Comparison of ENCODE assay signal across 1 cellular context in genomic region chr19:44723952-44724319, GRCh38.
TF ChIP-seq lines count a peak whose summit lies in the region.

No MANE protein-coding gene starts in this region.

TF ChIP-seq in GM12878, 131 proteins besides CTCF, POLR2A, EP300 and RAD21 (continues in another document):
- peak; percentile 42 for TF ChIP-seq MEF2B (IDR thresholded peaks at IDR 0.05; ENCODE audit: partially characterized antibody, poor library complexity, severe bottlenecking)
- peak; percentile 22; the same call in 1 of the 2 replicates for TF ChIP-seq ZNF24 (IDR thresholded peaks at IDR 0.05)
- TF ChIP-seq CBFB (IDR thresholded peaks at IDR 0.05; ENCODE audit: low read depth), result 0 out of 2 replicates have a peak, but pooled peaks have one; percentile 24
- TF ChIP-seq BHLHE40 (IDR thresholded peaks at IDR 0.05; ENCODE audit: borderline replicate concordance in 1 of 2, low read depth in 2 of 2, low read length in 1 of 2), result peak; percentile 24 to 40; a peak in 2 of 4 replicates
- peak; percentile 82; the same call in 1 of the 2 replicates for TF ChIP-seq IKZF1 (conservative IDR thresholded peaks at IDR 0.05)
- TF ChIP-seq RELB (IDR thresholded peaks at IDR 0.05; ENCODE audit: low read depth), result 0 out of 2 replicates have a peak, but pooled peaks have one; percentile 36
- peak; percentile 65 for TF ChIP-seq YY1 (IDR thresholded peaks at IDR 0.05; ENCODE audit: low read depth, low read length)
- peak in 1 of 2 experiments; percentile 49; a peak in 1 of 4 replicates for TF ChIP-seq IKZF2 (IDR thresholded peaks at IDR 0.05)
- TF ChIP-seq MLLT1 (IDR thresholded peaks at IDR 0.05), result no peak
- TF ChIP-seq, protein P1, sequence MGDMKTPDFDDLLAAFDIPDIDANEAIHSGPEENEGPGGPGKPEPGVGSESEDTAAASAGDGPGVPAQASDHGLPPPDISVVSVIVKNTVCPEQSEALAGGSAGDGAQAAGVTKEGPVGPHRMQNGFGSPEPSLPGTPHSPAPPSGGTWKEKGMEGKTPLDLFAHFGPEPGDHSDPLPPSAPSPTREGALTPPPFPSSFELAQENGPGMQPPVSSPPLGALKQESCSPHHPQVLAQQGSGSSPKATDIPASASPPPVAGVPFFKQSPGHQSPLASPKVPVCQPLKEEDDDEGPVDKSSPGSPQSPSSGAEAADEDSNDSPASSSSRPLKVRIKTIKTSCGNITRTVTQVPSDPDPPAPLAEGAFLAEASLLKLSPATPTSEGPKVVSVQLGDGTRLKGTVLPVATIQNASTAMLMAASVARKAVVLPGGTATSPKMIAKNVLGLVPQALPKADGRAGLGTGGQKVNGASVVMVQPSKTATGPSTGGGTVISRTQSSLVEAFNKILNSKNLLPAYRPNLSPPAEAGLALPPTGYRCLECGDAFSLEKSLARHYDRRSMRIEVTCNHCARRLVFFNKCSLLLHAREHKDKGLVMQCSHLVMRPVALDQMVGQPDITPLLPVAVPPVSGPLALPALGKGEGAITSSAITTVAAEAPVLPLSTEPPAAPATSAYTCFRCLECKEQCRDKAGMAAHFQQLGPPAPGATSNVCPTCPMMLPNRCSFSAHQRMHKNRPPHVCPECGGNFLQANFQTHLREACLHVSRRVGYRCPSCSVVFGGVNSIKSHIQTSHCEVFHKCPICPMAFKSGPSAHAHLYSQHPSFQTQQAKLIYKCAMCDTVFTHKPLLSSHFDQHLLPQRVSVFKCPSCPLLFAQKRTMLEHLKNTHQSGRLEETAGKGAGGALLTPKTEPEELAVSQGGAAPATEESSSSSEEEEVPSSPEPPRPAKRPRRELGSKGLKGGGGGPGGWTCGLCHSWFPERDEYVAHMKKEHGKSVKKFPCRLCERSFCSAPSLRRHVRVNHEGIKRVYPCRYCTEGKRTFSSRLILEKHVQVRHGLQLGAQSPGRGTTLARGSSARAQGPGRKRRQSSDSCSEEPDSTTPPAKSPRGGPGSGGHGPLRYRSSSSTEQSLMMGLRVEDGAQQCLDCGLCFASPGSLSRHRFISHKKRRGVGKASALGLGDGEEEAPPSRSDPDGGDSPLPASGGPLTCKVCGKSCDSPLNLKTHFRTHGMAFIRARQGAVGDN (IDR thresholded peaks at IDR 0.05), result peak; percentile 56; the same call in 1 of the 2 replicates
- no peak; the same call in 1 of the 2 replicates for TF ChIP-seq ZNF217 (IDR thresholded peaks at IDR 0.05)
- peak; percentile 75; the same call in 1 of the 2 replicates for TF ChIP-seq STAT1 (conservative IDR thresholded peaks at IDR 0.05)
- peak; percentile 48 for TF ChIP-seq SMARCA5 (IDR thresholded peaks at IDR 0.05)
- peak; percentile 54; the same call in 1 of the 2 replicates for TF ChIP-seq GATAD2B (conservative IDR thresholded peaks at IDR 0.05; ENCODE audit: low read depth)
- TF ChIP-seq ZNF592 (IDR thresholded peaks at IDR 0.05), result peak; percentile 66; the same call in 1 of the 2 replicates
- no peak for TF ChIP-seq ATF2 (IDR thresholded peaks at IDR 0.05; ENCODE audit: low read length)
- TF ChIP-seq RUNX3 (IDR thresholded peaks at IDR 0.05; ENCODE audit: low read length), result peak; percentile 37
- TF ChIP-seq, protein P2, sequence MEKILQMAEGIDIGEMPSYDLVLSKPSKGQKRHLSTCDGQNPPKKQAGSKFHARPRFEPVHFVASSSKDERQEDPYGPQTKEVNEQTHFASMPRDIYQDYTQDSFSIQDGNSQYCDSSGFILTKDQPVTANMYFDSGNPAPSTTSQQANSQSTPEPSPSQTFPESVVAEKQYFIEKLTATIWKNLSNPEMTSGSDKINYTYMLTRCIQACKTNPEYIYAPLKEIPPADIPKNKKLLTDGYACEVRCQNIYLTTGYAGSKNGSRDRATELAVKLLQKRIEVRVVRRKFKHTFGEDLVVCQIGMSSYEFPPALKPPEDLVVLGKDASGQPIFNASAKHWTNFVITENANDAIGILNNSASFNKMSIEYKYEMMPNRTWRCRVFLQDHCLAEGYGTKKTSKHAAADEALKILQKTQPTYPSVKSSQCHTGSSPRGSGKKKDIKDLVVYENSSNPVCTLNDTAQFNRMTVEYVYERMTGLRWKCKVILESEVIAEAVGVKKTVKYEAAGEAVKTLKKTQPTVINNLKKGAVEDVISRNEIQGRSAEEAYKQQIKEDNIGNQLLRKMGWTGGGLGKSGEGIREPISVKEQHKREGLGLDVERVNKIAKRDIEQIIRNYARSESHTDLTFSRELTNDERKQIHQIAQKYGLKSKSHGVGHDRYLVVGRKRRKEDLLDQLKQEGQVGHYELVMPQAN (conservative IDR thresholded peaks at IDR 0.05), result no peak
- TF ChIP-seq NRF1 (conservative IDR thresholded peaks at IDR 0.05; ENCODE audit: low read depth, low read length), result no peak
- TF ChIP-seq CBX3 (IDR thresholded peaks at IDR 0.05; ENCODE audit: borderline replicate concordance, low read depth), result no peak
- TF ChIP-seq POLR2AphosphoS2 (IDR thresholded peaks at IDR 0.05; ENCODE audit: low read depth, low read length), result no peak
- TF ChIP-seq, protein P3, sequence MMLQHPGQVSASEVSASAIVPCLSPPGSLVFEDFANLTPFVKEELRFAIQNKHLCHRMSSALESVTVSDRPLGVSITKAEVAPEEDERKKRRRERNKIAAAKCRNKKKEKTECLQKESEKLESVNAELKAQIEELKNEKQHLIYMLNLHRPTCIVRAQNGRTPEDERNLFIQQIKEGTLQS (IDR thresholded peaks at IDR 0.05; ENCODE audit: borderline replicate concordance, extremely low read depth, low read depth, low read length), result no peak
- TF ChIP-seq NR2F1 (conservative IDR thresholded peaks at IDR 0.05), result peak; percentile 51
- peak; percentile 95 for TF ChIP-seq SMC3 (IDR thresholded peaks at IDR 0.05; ENCODE audit: borderline replicate concordance, low read length)
- no peak for TF ChIP-seq ZBTB40 (IDR thresholded peaks at IDR 0.05; ENCODE audit: borderline replicate concordance)
- TF ChIP-seq, protein P4, sequence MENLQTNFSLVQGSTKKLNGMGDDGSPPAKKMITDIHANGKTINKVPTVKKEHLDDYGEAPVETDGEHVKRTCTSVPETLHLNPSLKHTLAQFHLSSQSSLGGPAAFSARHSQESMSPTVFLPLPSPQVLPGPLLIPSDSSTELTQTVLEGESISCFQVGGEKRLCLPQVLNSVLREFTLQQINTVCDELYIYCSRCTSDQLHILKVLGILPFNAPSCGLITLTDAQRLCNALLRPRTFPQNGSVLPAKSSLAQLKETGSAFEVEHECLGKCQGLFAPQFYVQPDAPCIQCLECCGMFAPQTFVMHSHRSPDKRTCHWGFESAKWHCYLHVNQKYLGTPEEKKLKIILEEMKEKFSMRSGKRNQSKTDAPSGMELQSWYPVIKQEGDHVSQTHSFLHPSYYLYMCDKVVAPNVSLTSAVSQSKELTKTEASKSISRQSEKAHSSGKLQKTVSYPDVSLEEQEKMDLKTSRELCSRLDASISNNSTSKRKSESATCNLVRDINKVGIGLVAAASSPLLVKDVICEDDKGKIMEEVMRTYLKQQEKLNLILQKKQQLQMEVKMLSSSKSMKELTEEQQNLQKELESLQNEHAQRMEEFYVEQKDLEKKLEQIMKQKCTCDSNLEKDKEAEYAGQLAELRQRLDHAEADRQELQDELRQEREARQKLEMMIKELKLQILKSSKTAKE (IDR thresholded peaks at IDR 0.05; ENCODE audit: low read depth, poor library complexity, severe bottlenecking), result peak; percentile 38
- TF ChIP-seq TBL1XR1 (IDR thresholded peaks at IDR 0.05; ENCODE audit: low read depth, low read length), result peak; percentile 29; the same call in 1 of the 2 replicates
- TF ChIP-seq TARDBP (IDR thresholded peaks at IDR 0.05; ENCODE audit: borderline replicate concordance), result no peak
- TF ChIP-seq EED (IDR thresholded peaks at IDR 0.05; ENCODE audit: low read depth), result peak; percentile 77
- TF ChIP-seq MTA2 (IDR thresholded peaks at IDR 0.05; ENCODE audit: low read depth), result 0 out of 2 replicates have a peak, but pooled peaks have one; percentile 7
